ENCODE assay signal across 30 cellular contexts in genomic region chr6:150719861-150720260, GRCh38.
DNase-seq lines count a peak whose midpoint lies in the region; TF ChIP-seq lines count a peak whose summit lies in the region.
"Had no signal": no experiment of that assay in that cellular context is flagged by ENCODE, and none has a peak within 500 bp of the region (broad histone marks: within the 10 kb centered on the region; RNA-seq: fewer than 3 reads in every experiment).

No MANE protein-coding gene starts in this region.

- CTCF ChIA-PET in mammary epithelial cell (lab: Charles Lee; ENCODE audit: low non-redundant PET): no interaction called here

- H3K4me2 ChIP-seq in mammary epithelial cell (ENCODE audit: insufficient read depth, low read depth, low read length): no peak overlapping the region
- peak overlapping the region; percentile 47 for H3K4me2 ChIP-seq in SU-DHL-6 (ENCODE audit: low read depth, low read length, poor library complexity, severe bottlenecking)
- no peak overlapping the region for H3K4me2 ChIP-seq in H9 (ENCODE audit: insufficient read depth, insufficient read length, low read length)

- no peak overlapping the region for H2AK5ac ChIP-seq in H9 (ENCODE audit: insufficient read length, low read length)

- no peak overlapping the region for H3K9ac ChIP-seq in mammary epithelial cell (ENCODE audit: insufficient read depth, low read length)
- no peak overlapping the region for H3K9ac ChIP-seq in SU-DHL-6 (ENCODE audit: low read length)
- no peak overlapping the region for H3K9ac ChIP-seq in H9 (ENCODE audit: extremely low read depth, insufficient read length, low read length)

- TF ChIP-seq POLR2A in breast epithelium (IDR thresholded peaks at IDR 0.05): no peak

- H3K56ac ChIP-seq in H9 (ENCODE audit: insufficient read length, low read depth, low read length): no peak overlapping the region

- no peaks in the 10 kb centered on the region for H3K9me2 ChIP-seq in SU-DHL-6 (replicated peaks; ENCODE audit: insufficient read depth, low read length)

- H2BK20ac ChIP-seq in H9 (ENCODE audit: low read depth, low read length, poor library complexity, severe bottlenecking): no peak overlapping the region

- no peaks in the 10 kb centered on the region for H3K23me2 ChIP-seq in H9 (ENCODE audit: insufficient read length, low read depth, low read length, poor library complexity, severe bottlenecking)

- no peaks in the 10 kb centered on the region for H3K9me3 Mint-ChIP-seq in mesothelial cell of epicardium
- H3K9me3 Mint-ChIP-seq in progenitor cell of endocrine pancreas (ENCODE audit: low read depth): no peaks in the 10 kb centered on the region
- H3K9me3 Mint-ChIP-seq in H9: no peaks in the 10 kb centered on the region
- H3K9me3 Mint-ChIP-seq: activated naive CD4-positive, alpha-beta T cell treated with anti-CD3 and anti-CD28 coated beads, Interleukin-2, amount 50 U/mL, for 72 hours; stimulated activated effector memory CD8-positive, alpha-beta T cell treated with anti-CD3 and anti-CD28 coated beads, Interleukin-12 subunit alpha, Interleukin-12 subunit beta, amount 100 ng/mL, for 72 hours; type B pancreatic cell had no signal

- peak overlapping the region; percentile 95 for H3K27ac Mint-ChIP-seq in mesothelial cell of epicardium
- H3K27ac Mint-ChIP-seq in progenitor cell of endocrine pancreas: no peak overlapping the region
- H3K27ac Mint-ChIP-seq in H9: no peak overlapping the region
- H3K27ac Mint-ChIP-seq: activated naive CD4-positive, alpha-beta T cell treated with anti-CD3 and anti-CD28 coated beads, Interleukin-2, amount 50 U/mL, for 72 hours; stimulated activated effector memory CD8-positive, alpha-beta T cell treated with anti-CD3 and anti-CD28 coated beads, Interleukin-12 subunit alpha, Interleukin-12 subunit beta, amount 100 ng/mL, for 72 hours had no signal

- intact Hi-C loops in mammary epithelial cell (cut with micrococcal nuclease): loop anchor here (2.0 kb wide), 1 partner anchor 301 kb away; no protein-coding TSS in a partner anchor
- intact Hi-C loops in breast epithelium (cut with DNase I; ENCODE audit: low total_unique reads): no loop called here

- H3K4me3 ChIP-seq in mammary epithelial cell (replicated peaks in 1 of 3; ENCODE audit: insufficient read depth in 1 of 3, low read depth in 2 of 3, low read length in 3 of 3) (no peak overlapping the region), breast epithelium (no peak overlapping the region), SU-DHL-6 (ENCODE audit: insufficient read depth, low read length, poor library complexity, severe bottlenecking) (no peak overlapping the region)
- H3K4me3 ChIP-seq: cardiac muscle cell, colonic mucosa, left lung had no signal

- H3K27me3 ChIP-seq in mammary epithelial cell (ENCODE audit: insufficient read depth, low read length) (no peaks in the 10 kb centered on the region), breast epithelium (no peaks in the 10 kb centered on the region), SU-DHL-6 (ENCODE audit: low read length) (no peaks in the 10 kb centered on the region), H9 (ENCODE audit: insufficient read depth, low read length) (no peaks in the 10 kb centered on the region)
- H3K27me3 ChIP-seq: cardiac muscle cell, colonic mucosa, left lung had no signal

- no peak overlapping the region for H3K23ac ChIP-seq in H9 (ENCODE audit: insufficient read length, low read depth, low read length)

- DNase-seq in mammary epithelial cell (no peak), breast epithelium (ENCODE audit: low spot score in 2 of 2) (no peak), mesothelial cell of epicardium (ENCODE audit: low spot score in 2 of 2, unreplicated experiment in 2 of 2) (no peak), progenitor cell of endocrine pancreas (ENCODE audit: low spot score, unreplicated experiment) (no peak), NCI-H446 treated with DMSO at 0.1 percent for 48 hours (lab: John Stamatoyannopoulos, UW) (no peak), H9 (no peak)
- no peak for DNase-seq in stimulated activated naive CD4-positive, alpha-beta T cell (lab: John Stamatoyannopoulos, UW)
- DNase-seq: 8988T; activated CD4-positive, alpha-beta T cell treated with anti-CD3 and anti-CD28 coated beads for 48 hours; amygdala; CD4-positive, CD25-positive, alpha-beta regulatory T cell; colonic mucosa; DMS79 treated with DMSO at 0.1 percent for 48 hours; effector CD8-positive, alpha-beta T cell; GF-D8; glutamatergic neuron; left lung; mesendoderm; MM.1S; NCI-H1930; NK-92 treated with Interleukin-12 subunit alpha and Interleukin-12 subunit beta, amount 100 ng/mL, for 24 hours; SHP77 treated with DMSO at 0.1 percent for 48 hours; SW 1271; T-helper 9 cell; WERI-Rb-1 had no signal

- H3T11ph ChIP-seq in H9 (ENCODE audit: low read length): no peak overlapping the region

- dilution Hi-C loops in mammary epithelial cell (cut with HindIII; ENCODE audit: low sequenced_read_pairs): loop anchor here (5.0 kb wide), 1 partner anchor 58 kb away; no protein-coding TSS in a partner anchor

- no peak overlapping the region for H4K5ac ChIP-seq in H9 (ENCODE audit: insufficient read length, low read depth, low read length)

- H2AFZ ChIP-seq in mammary epithelial cell (ENCODE audit: low read depth, low read length) (no peak overlapping the region), SU-DHL-6 (ENCODE audit: low read depth, low read length, severe bottlenecking) (no peak overlapping the region), H9 (ENCODE audit: low read length) (no peak overlapping the region)

- H3K36me3 ChIP-seq in mammary epithelial cell (ENCODE audit: insufficient read depth, low read length) (no peaks in the 10 kb centered on the region), breast epithelium (no peaks in the 10 kb centered on the region), SU-DHL-6 (ENCODE audit: low read length) (no peaks in the 10 kb centered on the region)
- H3K36me3 ChIP-seq: cardiac muscle cell, colonic mucosa, left lung, WERI-Rb-1 had no signal

- no peak for TF ChIP-seq CTCF in mammary epithelial cell (conservative IDR thresholded peaks at IDR 0.05 in 1 of 2, IDR thresholded peaks at IDR 0.05 in 1 of 2; ENCODE audit: extremely low read depth in 1 of 2, insufficient read depth in 1 of 2, low read depth in 1 of 2, low read length in 2 of 2)
- no peak for TF ChIP-seq CTCF in breast epithelium (IDR thresholded peaks at IDR 0.05)
- no peak for TF ChIP-seq CTCF in SU-DHL-6 (IDR thresholded peaks at IDR 0.05; ENCODE audit: insufficient read depth, low read length, poor library complexity, severe bottlenecking)
- TF ChIP-seq CTCF in mesothelial cell of epicardium (IDR thresholded peaks at IDR 0.05; ENCODE audit: unreplicated experiment): no peak
- no peak for TF ChIP-seq CTCF in progenitor cell of endocrine pancreas (IDR thresholded peaks at IDR 0.05; ENCODE audit: unreplicated experiment)
- TF ChIP-seq CTCF in H9 (conservative IDR thresholded peaks at IDR 0.05): no peak

- no peak overlapping the region for H3K4ac ChIP-seq in H9 (ENCODE audit: low read depth, low read length)

- H2BK12ac ChIP-seq in H9 (ENCODE audit: insufficient read length, low read depth, low read length): no peak overlapping the region

- no peak overlapping the region for H2BK15ac ChIP-seq in H9 (ENCODE audit: low read depth, low read length)

- H4K20me1 ChIP-seq in mammary epithelial cell (ENCODE audit: insufficient read depth, low read length) (no peaks in the 10 kb centered on the region), SU-DHL-6 (ENCODE audit: low read depth, low read length) (no peaks in the 10 kb centered on the region), H9 (ENCODE audit: control insufficient read depth, insufficient read depth, insufficient read length) (no peaks in the 10 kb centered on the region)

- no peaks in the 10 kb centered on the region for H3K36me3 Mint-ChIP-seq in mesothelial cell of epicardium
- no peaks in the 10 kb centered on the region for H3K36me3 Mint-ChIP-seq in progenitor cell of endocrine pancreas (ENCODE audit: insufficient read depth)
- H3K36me3 Mint-ChIP-seq in H9 (ENCODE audit: insufficient read depth in 1 of 3, low read depth in 3 of 3): no peaks in the 10 kb centered on the region
- H3K36me3 Mint-ChIP-seq: activated naive CD4-positive, alpha-beta T cell treated with anti-CD3 and anti-CD28 coated beads, Interleukin-2, amount 50 U/mL, for 72 hours; CD4-positive, CD25-positive, alpha-beta regulatory T cell; stimulated activated effector memory CD8-positive, alpha-beta T cell treated with anti-CD3 and anti-CD28 coated beads, Interleukin-12 subunit alpha, Interleukin-12 subunit beta, amount 100 ng/mL, for 72 hours had no signal

- H3K27me3 Mint-ChIP-seq in mesothelial cell of epicardium (ENCODE audit: low read depth) (no peaks in the 10 kb centered on the region), progenitor cell of endocrine pancreas (no peaks in the 10 kb centered on the region), H9 (ENCODE audit: low read depth) (no peaks in the 10 kb centered on the region; the same call in 1 of the 2 replicates)
- H3K27me3 Mint-ChIP-seq: CD4-positive, CD25-positive, alpha-beta regulatory T cell; type B pancreatic cell had no signal

- H3K4me3 Mint-ChIP-seq in mesothelial cell of epicardium (no peak overlapping the region), progenitor cell of endocrine pancreas (ENCODE audit: low read depth) (no peak overlapping the region), H9 (no peak overlapping the region)
- H3K4me3 Mint-ChIP-seq: CD4-positive, CD25-positive, alpha-beta regulatory T cell; stimulated activated effector memory CD8-positive, alpha-beta T cell treated with anti-CD3 and anti-CD28 coated beads, Interleukin-12 subunit alpha, Interleukin-12 subunit beta, amount 100 ng/mL, for 72 hours had no signal

- H2BK5ac ChIP-seq in H9 (ENCODE audit: insufficient read length, low read length): no peak overlapping the region

- no peak overlapping the region for H3K14ac ChIP-seq in H9 (ENCODE audit: insufficient read depth, low read length)

- H4K91ac ChIP-seq in H9 (ENCODE audit: insufficient read length, low read depth, low read length): no peak overlapping the region

- BruUV-seq in mammary epithelial cell (replicated peaks; lab: Mats Ljungman, UMichigan): no TSS peak

- H3K4me1 ChIP-seq in mammary epithelial cell (ENCODE audit: insufficient read depth, low read length) (peaks cover 29% of the 10 kb centered on the region), breast epithelium (no peaks in the 10 kb centered on the region), H9 (ENCODE audit: insufficient read depth, low read length) (peaks cover 9% of the 10 kb centered on the region; the same call in 1 of the 2 replicates)
- H3K4me1 ChIP-seq: colonic mucosa had no signal

- no peaks in the 10 kb centered on the region for H3K79me1 ChIP-seq in H9 (ENCODE audit: insufficient read depth, low read depth, low read length, poor library complexity, severe bottlenecking)

- 48% methylated on average over 2 of the region's 2 CpGs for WGBS in mammary epithelial cell (ENCODE audit: low coverage, missing lambda C conversion rate)
- WGBS in H9 (ENCODE audit: extremely low coverage, insufficient read length, low lambda C conversion rate): no CpG with 5 or more reads among the region's 2 CpGs

- H2BK120ac ChIP-seq in H9 (ENCODE audit: low read depth, low read length, poor library complexity, severe bottlenecking): no peak overlapping the region

- H3K27ac ChIP-seq in mammary epithelial cell (ENCODE audit: insufficient read depth, low read depth, low read length) (peak overlapping the region; percentile 77), breast epithelium (peak overlapping the region in 1 of 2 donors; percentile 57), SU-DHL-6 (ENCODE audit: low read depth, low read length) (peak overlapping the region; percentile 69; the same call in 1 of the 2 replicates), H9 (ENCODE audit: insufficient read length, low read depth, low read length) (no peak overlapping the region)
- H3K27ac ChIP-seq: cardiac muscle cell, colonic mucosa, WERI-Rb-1 had no signal

- H4K8ac ChIP-seq in H9 (replicated peaks; ENCODE audit: insufficient read length, low read depth, low read length): no peak overlapping the region

- peaks cover 57% of the 10 kb centered on the region for H3K4me1 Mint-ChIP-seq in mesothelial cell of epicardium
- peaks cover 39% of the 10 kb centered on the region for H3K4me1 Mint-ChIP-seq in progenitor cell of endocrine pancreas (ENCODE audit: low read depth)
- peaks cover 13 to 19% of the 10 kb centered on the region in 2 experiments for H3K4me1 Mint-ChIP-seq in H9

- H3K18ac ChIP-seq in H9 (ENCODE audit: insufficient read length, low read depth, low read length): no peak overlapping the region

- H3K79me2 ChIP-seq in mammary epithelial cell (ENCODE audit: insufficient read depth, low read length) (peaks cover 2% of the 10 kb centered on the region), SU-DHL-6 (ENCODE audit: insufficient read depth, low read length) (no peaks in the 10 kb centered on the region), H9 (ENCODE audit: insufficient read depth, low read length) (no peaks in the 10 kb centered on the region)

- in situ Hi-C loops in mammary epithelial cell (cut with MboI; ENCODE audit: low sequenced_read_pairs in 2 of 2): no loop called here

- H3K9me3 ChIP-seq in mammary epithelial cell (replicated peaks; ENCODE audit: insufficient read depth, low read length): no peaks in the 10 kb centered on the region
- H3K9me3 ChIP-seq in breast epithelium: no peaks in the 10 kb centered on the region
- no peaks in the 10 kb centered on the region for H3K9me3 ChIP-seq in SU-DHL-6 (ENCODE audit: insufficient read depth, low read length)
- H3K9me3 ChIP-seq in H9 (ENCODE audit: control insufficient read depth, low read depth, low read length): no peaks in the 10 kb centered on the region
- H3K9me3 ChIP-seq: colonic mucosa, left lung had no signal

- H3F3A ChIP-seq in SU-DHL-6 (ENCODE audit: insufficient read depth): peaks cover 22% of the 10 kb centered on the region
